In genomic region chr11:122046438-122046837, GRCh38 we compare ENCODE assay signal across 2 cellular contexts.
TF ChIP-seq lines count a peak whose summit lies in the region.

No MANE protein-coding gene starts in this region.

TF ChIP-seq in SK-N-SH, 30 proteins besides CTCF, POLR2A, EP300 and RAD21 (continued from another document):
- TF ChIP-seq, protein P1, sequence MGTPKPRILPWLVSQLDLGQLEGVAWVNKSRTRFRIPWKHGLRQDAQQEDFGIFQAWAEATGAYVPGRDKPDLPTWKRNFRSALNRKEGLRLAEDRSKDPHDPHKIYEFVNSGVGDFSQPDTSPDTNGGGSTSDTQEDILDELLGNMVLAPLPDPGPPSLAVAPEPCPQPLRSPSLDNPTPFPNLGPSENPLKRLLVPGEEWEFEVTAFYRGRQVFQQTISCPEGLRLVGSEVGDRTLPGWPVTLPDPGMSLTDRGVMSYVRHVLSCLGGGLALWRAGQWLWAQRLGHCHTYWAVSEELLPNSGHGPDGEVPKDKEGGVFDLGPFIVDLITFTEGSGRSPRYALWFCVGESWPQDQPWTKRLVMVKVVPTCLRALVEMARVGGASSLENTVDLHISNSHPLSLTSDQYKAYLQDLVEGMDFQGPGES (IDR thresholded peaks at IDR 0.05; ENCODE audit: low read depth, low read length) = no peak
- no peak for TF ChIP-seq FOSL2 (IDR thresholded peaks at IDR 0.05; ENCODE audit: borderline replicate concordance, low read depth)
- TF ChIP-seq TAF1 (IDR thresholded peaks at IDR 0.05; ENCODE audit: borderline replicate concordance, low read depth, low read length) = no peak
- TF ChIP-seq PBX3 (IDR thresholded peaks at IDR 0.05) = no peak
- no peak for TF ChIP-seq SMC3 (IDR thresholded peaks at IDR 0.05; ENCODE audit: low read depth, low read length)
- TF ChIP-seq SIN3A (IDR thresholded peaks at IDR 0.05; ENCODE audit: borderline replicate concordance, low read depth, low read length) = no peak
- TF ChIP-seq, protein P2, sequence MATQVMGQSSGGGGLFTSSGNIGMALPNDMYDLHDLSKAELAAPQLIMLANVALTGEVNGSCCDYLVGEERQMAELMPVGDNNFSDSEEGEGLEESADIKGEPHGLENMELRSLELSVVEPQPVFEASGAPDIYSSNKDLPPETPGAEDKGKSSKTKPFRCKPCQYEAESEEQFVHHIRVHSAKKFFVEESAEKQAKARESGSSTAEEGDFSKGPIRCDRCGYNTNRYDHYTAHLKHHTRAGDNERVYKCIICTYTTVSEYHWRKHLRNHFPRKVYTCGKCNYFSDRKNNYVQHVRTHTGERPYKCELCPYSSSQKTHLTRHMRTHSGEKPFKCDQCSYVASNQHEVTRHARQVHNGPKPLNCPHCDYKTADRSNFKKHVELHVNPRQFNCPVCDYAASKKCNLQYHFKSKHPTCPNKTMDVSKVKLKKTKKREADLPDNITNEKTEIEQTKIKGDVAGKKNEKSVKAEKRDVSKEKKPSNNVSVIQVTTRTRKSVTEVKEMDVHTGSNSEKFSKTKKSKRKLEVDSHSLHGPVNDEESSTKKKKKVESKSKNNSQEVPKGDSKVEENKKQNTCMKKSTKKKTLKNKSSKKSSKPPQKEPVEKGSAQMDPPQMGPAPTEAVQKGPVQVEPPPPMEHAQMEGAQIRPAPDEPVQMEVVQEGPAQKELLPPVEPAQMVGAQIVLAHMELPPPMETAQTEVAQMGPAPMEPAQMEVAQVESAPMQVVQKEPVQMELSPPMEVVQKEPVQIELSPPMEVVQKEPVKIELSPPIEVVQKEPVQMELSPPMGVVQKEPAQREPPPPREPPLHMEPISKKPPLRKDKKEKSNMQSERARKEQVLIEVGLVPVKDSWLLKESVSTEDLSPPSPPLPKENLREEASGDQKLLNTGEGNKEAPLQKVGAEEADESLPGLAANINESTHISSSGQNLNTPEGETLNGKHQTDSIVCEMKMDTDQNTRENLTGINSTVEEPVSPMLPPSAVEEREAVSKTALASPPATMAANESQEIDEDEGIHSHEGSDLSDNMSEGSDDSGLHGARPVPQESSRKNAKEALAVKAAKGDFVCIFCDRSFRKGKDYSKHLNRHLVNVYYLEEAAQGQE (IDR thresholded peaks at IDR 0.05; ENCODE audit: low read depth, low read length) = no peak
- TF ChIP-seq USF2 (IDR thresholded peaks at IDR 0.05; ENCODE audit: borderline replicate concordance, low read depth, low read length) = no peak
- no peak for TF ChIP-seq FOXJ3 (CRISPR knock-in tag; IDR thresholded peaks at IDR 0.05)
- no peak for TF ChIP-seq TCF12 (IDR thresholded peaks at IDR 0.05)
- TF ChIP-seq EZH2phosphoT487 (IDR thresholded peaks at IDR 0.05; ENCODE audit: borderline replicate concordance, low read depth) = no peak
- no peak for TF ChIP-seq RFX5 (IDR thresholded peaks at IDR 0.05; ENCODE audit: low read length)
- TF ChIP-seq TEAD4 (IDR thresholded peaks at IDR 0.05; ENCODE audit: borderline replicate concordance, insufficient read depth) = no peak
TF ChIP-seq in SK-N-SH: peak in this region for 0.

TF ChIP-seq in SK-N-SH treated with all-trans-retinoic acid at 6 μM for 48 hours, 23 proteins besides CTCF, POLR2A, EP300 and RAD21 (continued from another document):
- TF ChIP-seq POU6F1 (CRISPR knock-in tag; IDR thresholded peaks at IDR 0.05; ENCODE audit: borderline replicate concordance, low read depth) = no peak
- TF ChIP-seq CREB5 (CRISPR knock-in tag; IDR thresholded peaks at IDR 0.05; ENCODE audit: low read depth) = no peak
